Comparison of ENCODE assay signal across 25 cellular contexts in the genomic region with DNA sequence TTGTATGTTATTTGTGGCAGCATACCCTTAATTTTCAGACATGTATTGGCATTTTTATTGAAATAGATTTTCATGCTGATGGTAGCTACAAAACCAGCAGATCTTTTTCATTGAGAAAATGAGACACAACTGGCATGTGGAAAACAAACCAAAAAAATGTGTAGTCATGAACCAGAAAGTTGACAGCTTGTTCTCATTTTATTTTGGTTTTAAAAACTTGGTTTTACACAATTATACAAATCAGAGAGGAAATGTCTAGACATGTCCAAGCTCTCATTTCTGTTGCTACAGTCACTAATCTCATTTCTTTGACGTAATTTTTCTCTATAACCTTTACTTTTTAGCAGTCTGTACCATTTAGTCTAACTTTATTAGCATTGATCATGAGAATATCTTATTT.
DNase-seq lines count a peak whose midpoint lies in the region; ATAC-seq and TF ChIP-seq lines count a peak whose summit lies in the region.
"Had no signal": no experiment of that assay in that cellular context is flagged by ENCODE, and none has a peak within 500 bp of the region (broad histone marks: within the 10 kb centered on the region; RNA-seq: fewer than 3 reads in every experiment).

No MANE protein-coding gene starts in this region.

- POLR2A ChIA-PET in BJ (lab: Charles Lee), result no interaction called here

- H3K27me3 ChIP-seq in BJ (ENCODE audit: control insufficient read depth, insufficient read depth, low read length) (no peaks in the 10 kb centered on the region), adipocyte (replicated peaks; ENCODE audit: control insufficient read depth, insufficient read depth, low read length) (no peaks in the 10 kb centered on the region), hepatocyte (no peaks in the 10 kb centered on the region)
- H3K27me3 ChIP-seq: BLaER1 had no signal

- CTCF ChIA-PET in BJ (lab: Yijun Ruan, JAX), result no interaction called here

- no peaks in the 10 kb centered on the region for H3K9me2 ChIP-seq in hepatocyte (replicated peaks; ENCODE audit: insufficient read depth)

- TF ChIP-seq CTCF in AG10803 (conservative IDR thresholded peaks at IDR 0.05; ENCODE audit: low read length) (no peak), BJ (IDR thresholded peaks at IDR 0.05; ENCODE audit: insufficient read depth, low read depth, low read length) (no peak), hepatocyte (IDR thresholded peaks at IDR 0.05; ENCODE audit: poor library complexity) (no peak)

- H3K9me3 ChIP-seq in adipocyte (ENCODE audit: control insufficient read depth, low read length) (no peaks in the 10 kb centered on the region), hepatocyte (ENCODE audit: low read depth) (no peaks in the 10 kb centered on the region)
- H3K9me3 ChIP-seq: BLaER1 had no signal

- no peak overlapping the region for H3K4me3 ChIP-seq in AG10803 (ENCODE audit: low read length)
- H3K4me3 ChIP-seq in BJ (ENCODE audit: low read depth, low read length), result no peak overlapping the region
- H3K4me3 ChIP-seq in adipocyte (ENCODE audit: low read length), result no peak overlapping the region
- no peak overlapping the region for H3K4me3 ChIP-seq in hepatocyte
- H3K4me3 ChIP-seq: BLaER1, GM12878 had no signal

- no peak for ATAC-seq in GM19328 (IDR thresholded peaks at IDR 0.05; ENCODE audit: unreplicated experiment)
- ATAC-seq: GM12878 had no signal

- H3K9ac ChIP-seq in adipocyte (ENCODE audit: low read length), result no peak overlapping the region
- H3K9ac ChIP-seq: BLaER1 had no signal

- no peaks in the 10 kb centered on the region for H4K20me1 ChIP-seq in hepatocyte (ENCODE audit: insufficient read depth, poor library complexity, severe bottlenecking)
- H4K20me1 ChIP-seq: BLaER1 had no signal

- WGBS in hepatocyte (ENCODE audit: low lambda C conversion rate, missing lambda C conversion rate), result 93% methylated on average over 1 of the region's 1 CpG

- DNase-seq in AG10803 (ENCODE audit: low read depth), result peak; percentile 47
- DNase-seq in BJ (ENCODE audit: low read depth), result peak; percentile 8
- DNase-seq in adipocyte (ENCODE audit: low read depth), result peak; percentile 51
- peak; percentile 20 for DNase-seq in fibroblast of peridontal ligament (ENCODE audit: extremely low read depth)
- no peak for DNase-seq in hepatocyte (ENCODE audit: low spot score)
- DNase-seq in NOMO-1 treated with DMSO at 0.1 percent for 48 hours (lab: John Stamatoyannopoulos, UW; ENCODE audit: unreplicated experiment), result no peak
- DNase-seq in T-helper 2 cell, result no peak
- DNase-seq: 8988T; ACHN; AML-193; C1 segment of cervical spinal cord; CD4-positive, alpha-beta memory T cell; CD4-positive, CD25-positive, alpha-beta regulatory T cell; CD8-positive, alpha-beta memory T cell; COR-L47; DMS 273 treated with DMSO at 0.1 percent for 48 hours; DMS153; DMS53; DMS79; DND-41; EL; GDM1 had no signal

- H3K4me1 ChIP-seq in adipocyte (ENCODE audit: control insufficient read depth, insufficient read depth, low read length) (no peaks in the 10 kb centered on the region), hepatocyte (ENCODE audit: insufficient read depth) (no peaks in the 10 kb centered on the region)
- H3K4me1 ChIP-seq: BLaER1 had no signal

- H3K27ac ChIP-seq in hepatocyte, result no peak overlapping the region
- H3K27ac ChIP-seq: BLaER1 had no signal

- H3K79me2 ChIP-seq in hepatocyte, result no peaks in the 10 kb centered on the region

- no peak overlapping the region for H3K4me2 ChIP-seq in hepatocyte
- H3K4me2 ChIP-seq: BLaER1 had no signal

- H2AFZ ChIP-seq in hepatocyte, result no peak overlapping the region

- H3K36me3 ChIP-seq in BJ (ENCODE audit: control insufficient read depth, insufficient read depth, low read length) (no peaks in the 10 kb centered on the region), adipocyte (ENCODE audit: control insufficient read depth, insufficient read depth, low read length, severe bottlenecking) (no peaks in the 10 kb centered on the region), hepatocyte (replicated peaks; ENCODE audit: insufficient read depth, low read depth) (no peaks in the 10 kb centered on the region)
- H3K36me3 ChIP-seq: BLaER1 had no signal

Comparison
In these comparisons a context has a peak if more than half of its experiments do, and no peak if none do; other contexts are left out.
1. DNase-seq: peak in AG10803 (single experiment), BJ (single experiment), adipocyte (single experiment) and fibroblast of peridontal ligament (single experiment); none in hepatocyte (single experiment), NOMO-1 treated with DMSO at 0.1 percent for 48 hours (single experiment) and T-helper 2 cell (0 of 5).